15 cellular contexts compared by ENCODE assay signal in the genomic region with DNA sequence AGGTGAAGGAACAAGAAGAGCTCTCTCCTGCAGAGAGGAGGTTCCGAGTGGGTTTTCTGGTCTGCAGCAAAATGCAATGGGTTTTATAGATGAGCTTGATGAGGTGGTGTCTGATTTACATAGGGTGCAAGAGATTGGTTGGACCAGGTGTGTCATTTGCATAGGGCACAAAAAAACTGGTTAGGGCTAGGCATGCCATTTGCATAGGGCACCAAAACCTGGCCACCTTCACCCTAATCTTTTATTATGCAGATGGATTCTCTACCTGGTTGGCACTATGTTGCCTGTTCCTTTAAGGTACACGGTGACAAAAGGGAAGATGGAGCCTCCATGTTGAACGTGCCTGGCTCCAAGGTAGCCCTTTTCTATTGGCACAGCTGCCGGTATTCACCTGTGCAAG.
DNase-seq lines count a peak whose midpoint lies in the region; ATAC-seq and TF ChIP-seq lines count a peak whose summit lies in the region.
"Had no signal": no experiment of that assay in that cellular context is flagged by ENCODE, and none has a peak within 500 bp of the region (broad histone marks: within the 10 kb centered on the region; RNA-seq: fewer than 3 reads in every experiment).

No MANE protein-coding gene starts in this region.

- H3K9me2 ChIP-seq in GM23338 (ENCODE audit: insufficient read depth) (no peaks in the 10 kb centered on the region), Karpas-422 (replicated peaks; ENCODE audit: insufficient read depth, low read length) (no peaks in the 10 kb centered on the region)

- peaks cover 5% of the 10 kb centered on the region for H3K27me3 Mint-ChIP-seq in GM23338 (ENCODE audit: insufficient read depth, low read depth, poor library complexity)

- H3K27me3 ChIP-seq in GM23338 (ENCODE audit: insufficient read depth): no peaks in the 10 kb centered on the region
- no peaks in the 10 kb centered on the region for H3K27me3 ChIP-seq in Karpas-422 (ENCODE audit: low read length)
- H3K27me3 ChIP-seq in sigmoid colon: no peaks in the 10 kb centered on the region
- H3K27me3 ChIP-seq: BLaER1 treated with 17β-estradiol and CSF1 and Interleukin-3, amounts not matched to agents 10 nM and 100 nM had no signal

- no peak overlapping the region for H3K4me3 Mint-ChIP-seq in GM23338
- H3K4me3 Mint-ChIP-seq: CD4-positive, alpha-beta memory T cell had no signal

- H3K4me3 ChIP-seq in GM23338 (no peak overlapping the region), Karpas-422 (ENCODE audit: low read length) (no peak overlapping the region), sigmoid colon (no peak overlapping the region)
- H3K4me3 ChIP-seq: BLaER1 treated with 17β-estradiol and CSF1 and Interleukin-3, amounts not matched to agents 10 nM and 100 nM; GM12878 had no signal

- TF ChIP-seq EP300 in sigmoid colon (IDR thresholded peaks at IDR 0.05): no peak

- no peaks in the 10 kb centered on the region for H3F3A ChIP-seq in GM23338 (replicated peaks; ENCODE audit: low read depth)

- peaks cover 34% of the 10 kb centered on the region for H3K4me1 Mint-ChIP-seq in GM23338

- WGBS in sigmoid colon, 2 donors: 24 to 60% methylated on average over 4 of the region's 4 CpGs

- no peaks in the 10 kb centered on the region for H3K9me3 ChIP-seq in Karpas-422 (ENCODE audit: low read length)
- no peaks in the 10 kb centered on the region for H3K9me3 ChIP-seq in sigmoid colon
- H3K9me3 ChIP-seq: BLaER1 treated with 17β-estradiol and CSF1 and Interleukin-3, amounts not matched to agents 10 nM and 100 nM had no signal

- DNase-seq in GM23338 (ENCODE audit: low spot score) (peak; percentile 12), Karpas-422 (peak; percentile 39), NCI-H526 (lab: John Stamatoyannopoulos, UW) (peak; percentile 54 to 70), C1 segment of cervical spinal cord (lab: John Stamatoyannopoulos, UW) (no peak), sigmoid colon (no peak)
- DNase-seq: ACHN; CD4-positive, alpha-beta memory T cell; DMS79; GOT3 had no signal

- H3K9ac ChIP-seq in Karpas-422 (ENCODE audit: low read length): no peak overlapping the region
- H3K9ac ChIP-seq: BLaER1 treated with 17β-estradiol and CSF1 and Interleukin-3, amounts not matched to agents 10 nM and 100 nM had no signal

- peaks cover 4% of the 10 kb centered on the region; the same call in 1 of the 2 replicates for H3K4me1 ChIP-seq in GM23338 (ENCODE audit: insufficient read depth)
- H3K4me1 ChIP-seq in Karpas-422 (ENCODE audit: low read length): peaks cover 15% of the 10 kb centered on the region
- no peaks in the 10 kb centered on the region for H3K4me1 ChIP-seq in sigmoid colon

- H3K27ac Mint-ChIP-seq in GM23338: no peak overlapping the region

- intact Hi-C loops in sigmoid colon (cut with DNase I): no loop called here

- H3K4me2 ChIP-seq in GM23338 (no peak overlapping the region), Karpas-422 (ENCODE audit: low read depth, low read length, poor library complexity, severe bottlenecking) (no peak overlapping the region)
- H3K4me2 ChIP-seq: BLaER1 treated with 17β-estradiol and CSF1 and Interleukin-3, amounts not matched to agents 10 nM and 100 nM had no signal

- TF ChIP-seq CTCF in GM23338 (conservative IDR thresholded peaks at IDR 0.05; ENCODE audit: low read depth in 2 of 2): no peak
- no peak for TF ChIP-seq CTCF in sigmoid colon (IDR thresholded peaks at IDR 0.05)

- H3K9me3 Mint-ChIP-seq in GM23338: no peaks in the 10 kb centered on the region
- H3K9me3 Mint-ChIP-seq: CD4-positive, alpha-beta memory T cell had no signal

- no peaks in the 10 kb centered on the region for H3K36me3 Mint-ChIP-seq in GM23338 (ENCODE audit: low read depth)
- H3K36me3 Mint-ChIP-seq: CD4-positive, alpha-beta memory T cell had no signal

- no peak for TF ChIP-seq POLR2A in sigmoid colon (IDR thresholded peaks at IDR 0.05)

- H3K36me3 ChIP-seq in GM23338 (ENCODE audit: insufficient read depth) (no peaks in the 10 kb centered on the region), Karpas-422 (ENCODE audit: insufficient read depth, low read length) (no peaks in the 10 kb centered on the region), sigmoid colon (no peaks in the 10 kb centered on the region)
- H3K36me3 ChIP-seq: BLaER1 treated with 17β-estradiol and CSF1 and Interleukin-3, amounts not matched to agents 10 nM and 100 nM had no signal

- no peak overlapping the region for H2AFZ ChIP-seq in GM23338
- no peak overlapping the region for H2AFZ ChIP-seq in Karpas-422 (ENCODE audit: low read length)

- H3K27ac ChIP-seq in GM23338 (ENCODE audit: low read depth) (no peak overlapping the region), Karpas-422 (ENCODE audit: low read length) (no peak overlapping the region), sigmoid colon (no peak overlapping the region)
- H3K27ac ChIP-seq: BLaER1 treated with 17β-estradiol and CSF1 and Interleukin-3, amounts not matched to agents 10 nM and 100 nM; HL-60 had no signal

- no peaks in the 10 kb centered on the region for H4K20me1 ChIP-seq in GM23338 (replicated peaks; ENCODE audit: insufficient read depth)
- no peaks in the 10 kb centered on the region for H4K20me1 ChIP-seq in Karpas-422 (ENCODE audit: insufficient read depth, low read depth, low read length)

- peak; percentile 33 for ATAC-seq in GM23338
- ATAC-seq in esophagus mucosa: peak; percentile 47
- no peak for ATAC-seq in HG02610 (IDR thresholded peaks at IDR 0.05; ENCODE audit: unreplicated experiment)
- ATAC-seq: GM12878, HCT116 had no signal

- H3K79me2 ChIP-seq in GM23338 (replicated peaks; ENCODE audit: insufficient read depth): no peaks in the 10 kb centered on the region
- no peaks in the 10 kb centered on the region for H3K79me2 ChIP-seq in Karpas-422 (ENCODE audit: low read length)

TF ChIP-seq in GM23338, 12 proteins besides CTCF, POLR2A, EP300 and RAD21 (continues in another document):
- TF ChIP-seq CREB1 (CRISPR knock-in tag; IDR thresholded peaks at IDR 0.05; ENCODE audit: low read depth) (no peak), POLR2AphosphoS5 (IDR thresholded peaks at IDR 0.05; ENCODE audit: low read depth) (no peak), ZNF331 (CRISPR knock-in tag; IDR thresholded peaks at IDR 0.05; ENCODE audit: low read depth) (no peak), EZH2phosphoT487 (IDR thresholded peaks at IDR 0.05; ENCODE audit: unreplicated experiment) (no peak), STAT1 (IDR thresholded peaks at IDR 0.05; ENCODE audit: unreplicated experiment) (no peak)
- TF ChIP-seq, protein P1, sequence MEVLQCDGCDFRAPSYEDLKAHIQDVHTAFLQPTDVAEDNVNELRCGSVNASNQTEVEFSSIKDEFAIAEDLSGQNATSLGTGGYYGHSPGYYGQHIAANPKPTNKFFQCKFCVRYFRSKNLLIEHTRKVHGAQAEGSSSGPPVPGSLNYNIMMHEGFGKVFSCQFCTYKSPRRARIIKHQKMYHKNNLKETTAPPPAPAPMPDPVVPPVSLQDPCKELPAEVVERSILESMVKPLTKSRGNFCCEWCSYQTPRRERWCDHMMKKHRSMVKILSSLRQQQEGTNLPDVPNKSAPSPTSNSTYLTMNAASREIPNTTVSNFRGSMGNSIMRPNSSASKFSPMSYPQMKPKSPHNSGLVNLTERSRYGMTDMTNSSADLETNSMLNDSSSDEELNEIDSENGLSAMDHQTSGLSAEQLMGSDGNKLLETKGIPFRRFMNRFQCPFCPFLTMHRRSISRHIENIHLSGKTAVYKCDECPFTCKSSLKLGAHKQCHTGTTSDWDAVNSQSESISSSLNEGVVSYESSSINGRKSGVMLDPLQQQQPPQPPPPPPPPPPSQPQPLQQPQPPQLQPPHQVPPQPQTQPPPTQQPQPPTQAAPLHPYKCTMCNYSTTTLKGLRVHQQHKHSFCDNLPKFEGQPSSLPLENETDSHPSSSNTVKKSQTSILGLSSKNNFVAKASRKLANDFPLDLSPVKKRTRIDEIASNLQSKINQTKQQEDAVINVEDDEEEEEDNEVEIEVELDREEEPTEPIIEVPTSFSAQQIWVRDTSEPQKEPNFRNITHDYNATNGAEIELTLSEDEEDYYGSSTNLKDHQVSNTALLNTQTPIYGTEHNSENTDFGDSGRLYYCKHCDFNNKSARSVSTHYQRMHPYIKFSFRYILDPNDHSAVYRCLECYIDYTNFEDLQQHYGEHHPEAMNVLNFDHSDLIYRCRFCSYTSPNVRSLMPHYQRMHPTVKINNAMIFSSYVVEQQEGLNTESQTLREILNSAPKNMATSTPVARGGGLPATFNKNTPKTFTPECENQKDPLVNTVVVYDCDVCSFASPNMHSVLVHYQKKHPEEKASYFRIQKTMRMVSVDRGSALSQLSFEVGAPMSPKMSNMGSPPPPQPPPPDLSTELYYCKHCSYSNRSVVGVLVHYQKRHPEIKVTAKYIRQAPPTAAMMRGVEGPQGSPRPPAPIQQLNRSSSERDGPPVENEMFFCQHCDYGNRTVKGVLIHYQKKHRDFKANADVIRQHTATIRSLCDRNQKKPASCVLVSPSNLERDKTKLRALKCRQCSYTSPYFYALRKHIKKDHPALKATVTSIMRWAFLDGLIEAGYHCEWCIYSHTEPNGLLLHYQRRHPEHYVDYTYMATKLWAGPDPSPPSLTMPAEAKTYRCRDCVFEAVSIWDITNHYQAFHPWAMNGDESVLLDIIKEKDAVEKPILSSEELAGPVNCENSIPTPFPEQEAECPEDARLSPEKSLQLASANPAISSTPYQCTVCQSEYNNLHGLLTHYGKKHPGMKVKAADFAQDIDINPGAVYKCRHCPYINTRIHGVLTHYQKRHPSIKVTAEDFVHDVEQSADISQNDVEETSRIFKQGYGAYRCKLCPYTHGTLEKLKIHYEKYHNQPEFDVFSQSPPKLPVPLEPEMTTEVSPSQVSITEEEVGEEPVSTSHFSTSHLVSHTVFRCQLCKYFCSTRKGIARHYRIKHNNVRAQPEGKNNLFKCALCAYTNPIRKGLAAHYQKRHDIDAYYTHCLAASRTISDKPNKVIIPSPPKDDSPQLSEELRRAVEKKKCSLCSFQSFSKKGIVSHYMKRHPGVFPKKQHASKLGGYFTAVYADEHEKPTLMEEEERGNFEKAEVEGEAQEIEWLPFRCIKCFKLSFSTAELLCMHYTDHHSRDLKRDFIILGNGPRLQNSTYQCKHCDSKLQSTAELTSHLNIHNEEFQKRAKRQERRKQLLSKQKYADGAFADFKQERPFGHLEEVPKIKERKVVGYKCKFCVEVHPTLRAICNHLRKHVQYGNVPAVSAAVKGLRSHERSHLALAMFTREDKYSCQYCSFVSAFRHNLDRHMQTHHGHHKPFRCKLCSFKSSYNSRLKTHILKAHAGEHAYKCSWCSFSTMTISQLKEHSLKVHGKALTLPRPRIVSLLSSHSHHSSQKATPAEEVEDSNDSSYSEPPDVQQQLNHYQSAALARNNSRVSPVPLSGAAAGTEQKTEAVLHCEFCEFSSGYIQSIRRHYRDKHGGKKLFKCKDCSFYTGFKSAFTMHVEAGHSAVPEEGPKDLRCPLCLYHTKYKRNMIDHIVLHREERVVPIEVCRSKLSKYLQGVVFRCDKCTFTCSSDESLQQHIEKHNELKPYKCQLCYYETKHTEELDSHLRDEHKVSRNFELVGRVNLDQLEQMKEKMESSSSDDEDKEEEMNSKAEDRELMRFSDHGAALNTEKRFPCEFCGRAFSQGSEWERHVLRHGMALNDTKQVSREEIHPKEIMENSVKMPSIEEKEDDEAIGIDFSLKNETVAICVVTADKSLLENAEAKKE (CRISPR knock-in tag; IDR thresholded peaks at IDR 0.05): no peak

Comparison
In these comparisons a context has a peak if more than half of its experiments do, and no peak if none do; other contexts are left out.
1. DNase-seq: peak in GM23338 (single experiment), Karpas-422 (single experiment) and NCI-H526 (2 of 2); none in C1 segment of cervical spinal cord (0 of 14) and sigmoid colon (single experiment).